Comparison of ENCODE assay signal across 29 cellular contexts in genomic region chr2:165273176-165273575, GRCh38. TPM values are rescaled to one million over a fixed set of nuclear protein-coding genes. Genes with fewer than 3 reads are reported as not detected.
"Had no signal": no experiment of that assay in that cellular context is flagged by ENCODE, and none has a peak within 500 bp of the region (broad histone marks: within the 10 kb centered on the region; RNA-seq: fewer than 3 reads in every experiment).

No MANE protein-coding gene starts in this region.

- H3K27ac ChIP-seq: brain microvascular endothelial cell, coronary artery, foreskin keratinocyte, heart left ventricle, ovary, prostate gland, thyroid gland, upper lobe of left lung, vagina had no signal

- DNase-seq: activated B cell treated with CpG ODN at 0.5 μM for 24 hours; activated CD4-positive, alpha-beta T cell treated with anti-CD3 and anti-CD28 coated beads, Interleukin-2, amount 50 U/mL, for 1 hour; activated CD8-positive, alpha-beta memory T cell treated with anti-CD3 and anti-CD28 coated beads, Interleukin-2, amount 10 ng/mL, durations not matched to agents 7 days and 5 days; activated CD8-positive, alpha-beta T cell treated with anti-CD3 and anti-CD28 coated beads, Interleukin-2, amount 10 ng/mL, durations not matched to agents 7 days and 5 days; activated naive CD4-positive, alpha-beta T cell; activated T-cell treated with anti-CD3 and anti-CD28 coated beads, Interleukin-2, amount 50 U/mL, for 48 hours; amniotic stem cell; brain microvascular endothelial cell; dorsolateral prefrontal cortex; effector memory CD4-positive, alpha-beta T cell; foreskin keratinocyte; heart left ventricle; hypothalamus; immature natural killer cell; kidney; left colon; mammary epithelial cell; naive thymus-derived CD4-positive, alpha-beta T cell; ovary; retina; small intestine; stimulated activated CD4-positive, alpha-beta T cell treated with anti-CD3 and anti-CD28 coated beads, Interleukin-4, amount 100 ng/mL, for 24 hours; thyroid gland; upper lobe of left lung had no signal

- H3K36me3 ChIP-seq: brain microvascular endothelial cell, heart left ventricle, ovary, prostate gland, thyroid gland, upper lobe of left lung, vagina had no signal

- H3K27me3 ChIP-seq: brain microvascular endothelial cell, dorsolateral prefrontal cortex, foreskin keratinocyte, heart left ventricle, ovary, thyroid gland, upper lobe of left lung, vagina had no signal

- ATAC-seq: activated CD8-positive, alpha-beta memory T cell treated with anti-CD3 and anti-CD28 coated beads, Interleukin-2, amount 10 ng/mL, durations not matched to agents 7 days and 5 days; activated CD8-positive, alpha-beta T cell treated with anti-CD3 and anti-CD28 coated beads, Interleukin-2, amount 10 ng/mL, durations not matched to agents 7 days and 5 days; foreskin keratinocyte; heart left ventricle; left colon; naive thymus-derived CD4-positive, alpha-beta T cell; sciatic nerve; stimulated activated effector memory CD8-positive, alpha-beta T cell treated with anti-CD3 and anti-CD28 coated beads, Interleukin-12 subunit alpha, Interleukin-12 subunit beta, amount 100 ng/mL, for 72 hours had no signal

- H3K4me3 ChIP-seq: coronary artery, dorsolateral prefrontal cortex, heart left ventricle, ovary, prostate gland, thyroid gland, upper lobe of left lung, vagina had no signal

- H3K9me3 ChIP-seq: heart left ventricle, ovary, prostate gland, thyroid gland, upper lobe of left lung, vagina had no signal

- H3K4me1 ChIP-seq: foreskin keratinocyte, prostate gland, vagina had no signal

RNA-seq across cellular contexts. Expression of gene SCN2A, which starts 34.0 kb away (rescaled TPM):
- total RNA-seq: naive thymus-derived CD4-positive, alpha-beta T cell had no signal
